In the genomic region with DNA sequence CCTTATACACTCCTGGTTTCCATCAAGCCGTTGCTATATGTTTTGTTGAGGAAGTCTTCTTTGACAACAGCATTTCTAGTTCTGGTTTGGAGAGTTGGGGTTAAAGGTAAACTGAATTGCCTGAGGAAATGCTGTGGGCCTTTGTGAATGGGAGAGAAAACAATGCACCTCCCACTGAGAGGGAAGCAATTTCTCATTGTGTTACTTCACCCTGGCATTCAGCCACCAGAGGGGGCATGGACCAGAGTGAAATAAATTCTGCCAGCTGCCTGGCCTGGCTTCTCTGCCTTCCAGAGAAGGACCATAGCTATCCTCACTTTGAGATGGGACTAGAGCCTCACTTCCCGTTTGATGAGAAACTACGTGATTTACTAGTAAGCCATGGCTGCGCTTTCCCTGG, we compare ENCODE assay signal across 8 cellular contexts.
A peak's percentile ranks its signal among the peaks of the same experiment; 100 is the strongest.
DNase-seq lines count a peak whose midpoint lies in the region; ATAC-seq, FAIRE-seq and TF ChIP-seq lines count a peak whose summit lies in the region.

No MANE protein-coding gene starts in this region.

- peak; percentile 18 for FAIRE-seq in endometrium (lab: Jason Lieb, UNC)

- no peak overlapping the region for H3K27ac ChIP-seq in psoas muscle

- peak; percentile 7 for DNase-seq in GM12864 (ENCODE audit: low read depth)
- DNase-seq in KG1 (lab: John Stamatoyannopoulos, UW), result peak; percentile 24
- DNase-seq in RPMI8226, result peak; percentile 28
- peak in 46 of 56 donors; percentile 6 to 83 (median 42) for DNase-seq in nucleus accumbens (lab: John Stamatoyannopoulos, UW)
- no peak for DNase-seq in psoas muscle
- no peak for DNase-seq in GOT3 (lab: John Stamatoyannopoulos, UW)

- intact Hi-C loops in psoas muscle (cut with DNase I), result no loop called here

- H3K9me3 ChIP-seq in psoas muscle, result no peaks in the 10 kb centered on the region

- ATAC-seq in psoas muscle (no peak), GM21423 (IDR thresholded peaks at IDR 0.05; ENCODE audit: unreplicated experiment) (no peak)

- no peak overlapping the region for H3K4me3 ChIP-seq in GM12864 (ENCODE audit: low read depth, low read length)
- H3K4me3 ChIP-seq in psoas muscle, result no peak overlapping the region

- TF ChIP-seq CTCF in GM12864 (IDR thresholded peaks at IDR 0.05; ENCODE audit: low read depth, low read length, missing control alignments) (peak; percentile 53), psoas muscle (IDR thresholded peaks at IDR 0.05) (no peak)

- H3K36me3 ChIP-seq in psoas muscle (ENCODE audit: insufficient read depth in 1 of 2, low read depth in 1 of 2), result no peaks in the 10 kb centered on the region

- H3K4me1 ChIP-seq in psoas muscle, result no peaks in the 10 kb centered on the region

- no peaks in the 10 kb centered on the region for H3K27me3 ChIP-seq in psoas muscle (ENCODE audit: insufficient read depth in 3 of 3, low read length in 2 of 3)

- 46 to 63% (median 51%) methylated on average over 4 of the region's 4 CpGs for WGBS in psoas muscle, 3 donors

Comparison
In these comparisons a context has a peak if more than half of its experiments do, and no peak if none do; other contexts are left out.
1. DNase-seq: peak in GM12864 (single experiment), KG1 (single experiment), RPMI8226 (single experiment) and nucleus accumbens (46 of 56); none in psoas muscle (0 of 2) and GOT3 (single experiment).